In the genomic region with DNA sequence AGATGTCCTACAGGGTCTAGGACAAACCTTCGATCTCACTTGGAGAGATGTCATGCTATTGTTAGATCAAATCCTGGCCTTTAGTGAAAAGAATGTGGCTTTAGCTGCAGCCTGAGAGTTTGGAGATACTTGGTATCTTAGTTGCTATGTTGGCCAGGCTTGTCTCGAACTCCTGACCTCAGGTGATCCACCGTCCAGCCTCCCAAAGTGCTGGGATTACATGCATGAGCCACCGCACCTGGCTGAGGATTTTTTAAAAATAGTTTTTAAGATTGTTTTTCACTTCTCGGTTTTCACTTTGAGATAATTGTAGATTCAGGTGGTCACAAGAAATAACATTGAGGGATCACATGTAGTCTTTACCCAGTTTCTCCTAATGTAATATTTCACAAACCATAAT, we compare ENCODE assay signal across 1 cellular context.
TF ChIP-seq lines count a peak whose summit lies in the region.

No MANE protein-coding gene starts in this region.

TF ChIP-seq in endothelial cell of umbilical vein, 7 proteins besides CTCF, POLR2A, EP300 and RAD21:
- TF ChIP-seq FOS (IDR thresholded peaks at IDR 0.05; ENCODE audit: borderline replicate concordance, insufficient read depth, low read length) = no peak
- no peak for TF ChIP-seq EZH2 (IDR thresholded peaks at IDR 0.05; ENCODE audit: borderline replicate concordance, low read depth, low read length, severe bottlenecking)
- TF ChIP-seq, protein P1, sequence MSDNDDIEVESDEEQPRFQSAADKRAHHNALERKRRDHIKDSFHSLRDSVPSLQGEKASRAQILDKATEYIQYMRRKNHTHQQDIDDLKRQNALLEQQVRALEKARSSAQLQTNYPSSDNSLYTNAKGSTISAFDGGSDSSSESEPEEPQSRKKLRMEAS (IDR thresholded peaks at IDR 0.05; ENCODE audit: insufficient read depth, insufficient read length) = no peak
- TF ChIP-seq GATA2 (IDR thresholded peaks at IDR 0.05; ENCODE audit: insufficient read depth, insufficient read length, low read depth, low read length) = no peak
- no peak for TF ChIP-seq MYC (IDR thresholded peaks at IDR 0.05; ENCODE audit: low read depth, low read length)
- no peak for TF ChIP-seq JUN (IDR thresholded peaks at IDR 0.05; ENCODE audit: borderline replicate concordance, insufficient read depth, insufficient read length, low read depth)
- no peak for TF ChIP-seq POLR2AphosphoS5 (IDR thresholded peaks at IDR 0.05; ENCODE audit: insufficient read depth, low read depth, low read length)
